9 cellular contexts compared by ENCODE assay signal in genomic region chr5:148740966-148741742, GRCh38.
DNase-seq lines count a peak whose midpoint lies in the region; ATAC-seq and TF ChIP-seq lines count a peak whose summit lies in the region.
"Had no signal": no experiment of that assay in that cellular context is flagged by ENCODE, and none has a peak within 500 bp of the region (broad histone marks: within the 10 kb centered on the region; RNA-seq: fewer than 3 reads in every experiment).

No MANE protein-coding gene starts in this region.

- H3K27ac ChIP-seq in lower lobe of right lung = no peak overlapping the region

- no peak overlapping the region for H3K4me3 ChIP-seq in lower lobe of right lung
- H3K4me3 ChIP-seq in lower leg skin (ENCODE audit: low read depth, poor library complexity, severe bottlenecking) = no peak overlapping the region
- H3K4me3 ChIP-seq: BLaER1 treated with 17β-estradiol and CSF1 and Interleukin-3, amounts not matched to agents 10 nM and 100 nM had no signal

- DNase-seq in NCI-H1092 treated with DMSO at 0.1 percent for 48 hours (lab: John Stamatoyannopoulos, UW) = peak; percentile 4
- DNase-seq in NCI-H1092 (lab: John Stamatoyannopoulos, UW) = no peak
- DNase-seq in NOMO-1 (lab: John Stamatoyannopoulos, UW; ENCODE audit: unreplicated experiment in 2 of 2) = peak; percentile 15 to 71
- peak; percentile 73 for DNase-seq in dedifferentiated amniotic fluid mesenchymal stem cell (ENCODE audit: extremely low spot score)
- no peak for DNase-seq in lower lobe of right lung
- no peak for DNase-seq in T1000 (lab: John Stamatoyannopoulos, UW)
- no peak for DNase-seq in lower leg skin (ENCODE audit: low spot score in 2 of 2)

- WGBS in lower leg skin, 2 donors = 52 to 55% methylated on average over 9 of the region's 9 CpGs

- no peaks in the 10 kb centered on the region for H3K27me3 ChIP-seq in lower lobe of right lung (ENCODE audit: low read depth)
- H3K27me3 ChIP-seq: BLaER1 treated with 17β-estradiol and CSF1 and Interleukin-3, amounts not matched to agents 10 nM and 100 nM had no signal

- ATAC-seq in HG02973 (IDR thresholded peaks at IDR 0.05; ENCODE audit: unreplicated experiment) (peak; percentile 61), lower lobe of right lung (peak; percentile 75 to 84)

- TF ChIP-seq CTCF in lower lobe of right lung (IDR thresholded peaks at IDR 0.05) (peak; percentile 82), lower leg skin (IDR thresholded peaks at IDR 0.05) (peak in 1 of 3 donors; percentile 72)

- intact Hi-C loops in lower lobe of right lung (cut with DNase I) = no loop called here
- intact Hi-C loops in lower leg skin (cut with DNase I; ENCODE audit: low total_unique reads) = loop anchor here (5.0 kb wide), 1 partner anchor 256 kb away; no protein-coding TSS in a partner anchor

- TF ChIP-seq POLR2A in lower leg skin (IDR thresholded peaks at IDR 0.05) = no peak

- H3K4me1 ChIP-seq in lower lobe of right lung = peaks cover 25% of the 10 kb centered on the region

- H3K9me3 ChIP-seq in lower lobe of right lung = no peaks in the 10 kb centered on the region
- H3K9me3 ChIP-seq: BLaER1 treated with 17β-estradiol and CSF1 and Interleukin-3, amounts not matched to agents 10 nM and 100 nM had no signal

- no peaks in the 10 kb centered on the region for H3K36me3 ChIP-seq in lower lobe of right lung
- H3K36me3 ChIP-seq: BLaER1 treated with 17β-estradiol and CSF1 and Interleukin-3, amounts not matched to agents 10 nM and 100 nM had no signal

Comparison
In these comparisons a context has a peak if more than half of its experiments do, and no peak if none do; other contexts are left out.
1. DNase-seq: peak in NCI-H1092 treated with DMSO at 0.1 percent for 48 hours (single experiment), NOMO-1 (2 of 2) and dedifferentiated amniotic fluid mesenchymal stem cell (single experiment); none in NCI-H1092 (single experiment), lower lobe of right lung (single experiment), T1000 (single experiment) and lower leg skin (0 of 2).